ENCODE assay signal across 27 cellular contexts in the genomic region with DNA sequence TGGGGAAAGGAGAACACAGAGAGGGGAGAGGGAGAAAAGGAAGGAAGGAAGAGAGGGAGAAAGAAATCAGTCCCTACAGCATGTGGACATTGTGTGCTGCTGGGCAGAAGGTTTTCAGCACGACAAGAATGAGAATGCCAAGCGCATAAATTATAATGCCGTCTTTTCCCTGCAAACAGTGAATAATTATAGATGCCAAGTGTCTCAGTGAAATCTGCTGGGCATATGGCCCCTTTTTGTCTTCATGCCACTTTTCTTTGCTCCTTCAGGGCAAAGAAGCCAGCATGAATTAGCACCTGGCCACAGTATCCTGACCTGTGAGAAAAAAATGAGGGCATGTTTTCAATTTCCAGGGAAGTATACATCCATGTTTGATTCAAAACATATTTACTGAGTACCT.
"Had no signal": no experiment of that assay in that cellular context is flagged by ENCODE, and none has a peak within 500 bp of the region (broad histone marks: within the 10 kb centered on the region; RNA-seq: fewer than 3 reads in every experiment).

No MANE protein-coding gene starts in this region.

- H3K36me3 ChIP-seq: gastroesophageal sphincter, heart left ventricle, left lung, prostate gland, right atrium auricular region, sigmoid colon, stomach, tibial nerve, upper lobe of left lung had no signal

- H3K27me3 Mint-ChIP-seq: natural killer cell treated with Interleukin-12 subunit alpha and Interleukin-12 subunit beta and Interleukin-15 and Interleukin-18, amount 100 ng/mL, for 72 hours had no signal

- H3K4me3 ChIP-seq: dorsolateral prefrontal cortex, gastroesophageal sphincter, heart left ventricle, hepatocyte, left lung, mucosa of descending colon, prostate gland, right atrium auricular region, sigmoid colon, stomach, testis, tibial nerve, upper lobe of left lung had no signal

- H3K4me2 ChIP-seq: hepatocyte had no signal

- H3K27me3 ChIP-seq: dorsolateral prefrontal cortex, foreskin keratinocyte, heart left ventricle, hepatocyte, left lung, right atrium auricular region, sigmoid colon, testis, upper lobe of left lung had no signal

- H2AFZ ChIP-seq: hepatocyte had no signal

- H3K4me3 Mint-ChIP-seq: endodermal cell; mesothelial cell of epicardium; naive B cell; natural killer cell treated with Interleukin-12 subunit alpha and Interleukin-12 subunit beta and Interleukin-15 and Interleukin-18, amount 100 ng/mL, for 72 hours; neural crest cell had no signal

- H3K27ac ChIP-seq: epithelial cell of prostate, foreskin keratinocyte, gastroesophageal sphincter, heart left ventricle, hepatocyte, left lung, prostate gland, right atrium auricular region, sigmoid colon, stomach, testis, tibial nerve, upper lobe of left lung had no signal

- H3K4me1 Mint-ChIP-seq: endodermal cell, mesothelial cell of epicardium, naive B cell, neural crest cell had no signal

- H3K36me3 Mint-ChIP-seq: mesothelial cell of epicardium; stimulated activated effector memory CD8-positive, alpha-beta T cell treated with anti-CD3 and anti-CD28 coated beads, Interleukin-12 subunit alpha, Interleukin-12 subunit beta, amount 100 ng/mL, for 72 hours had no signal

- H3K9me3 ChIP-seq: prostate gland, testis had no signal

- H3K79me2 ChIP-seq: hepatocyte had no signal

- H3K4me1 ChIP-seq: foreskin keratinocyte, gastroesophageal sphincter, heart left ventricle, prostate gland, right atrium auricular region, sigmoid colon, testis, tibial nerve, upper lobe of left lung had no signal

- DNase-seq: effector CD8-positive, alpha-beta T cell; endodermal cell; foreskin keratinocyte; heart left ventricle; left cardiac atrium; left lung; mesenchymal stem cell; mucosa of descending colon; naive B cell; sigmoid colon; stimulated activated CD4-positive, alpha-beta T cell treated with anti-CD3 and anti-CD28 coated beads, Interleukin-2, amount 100 ng/mL, for 24 hours; stimulated activated CD4-positive, alpha-beta T cell treated with anti-CD3 and anti-CD28 coated beads, Interleukin-4, amount 100 ng/mL, for 24 hours; stimulated activated naive CD4-positive, alpha-beta T cell treated with Interleukin-2 at 50 U/mL for 16 hours; stomach; testis had no signal

- H3K27ac Mint-ChIP-seq: endodermal cell; mesothelial cell of epicardium; naive B cell; natural killer cell treated with Interleukin-12 subunit alpha and Interleukin-12 subunit beta and Interleukin-15 and Interleukin-18, amount 100 ng/mL, for 72 hours; stimulated activated effector memory CD8-positive, alpha-beta T cell treated with anti-CD3 and anti-CD28 coated beads, Interleukin-12 subunit alpha, Interleukin-12 subunit beta, amount 100 ng/mL, for 72 hours had no signal
